In genomic region chr12:64621257-64621942, GRCh38 we compare ENCODE assay signal across 9 cellular contexts. TPM values are rescaled to one million over a fixed set of nuclear protein-coding genes. Genes with fewer than 3 reads are reported as not detected.
A peak's percentile ranks its signal among the peaks of the same experiment; 100 is the strongest.
DNase-seq lines count a peak whose midpoint lies in the region; ATAC-seq and TF ChIP-seq lines count a peak whose summit lies in the region.
"Had no signal": no experiment of that assay in that cellular context is flagged by ENCODE, and none has a peak within 500 bp of the region (broad histone marks: within the 10 kb centered on the region; RNA-seq: fewer than 3 reads in every experiment).

No MANE protein-coding gene starts in this region.

- no peak overlapping the region for H3K4me3 ChIP-seq in Peyer's patch
- H3K4me3 ChIP-seq in naive thymus-derived CD4-positive, alpha-beta T cell (ENCODE audit: low read length), result no peak overlapping the region

- peaks cover 0 to 29% (median 15%) of the 10 kb centered on the region in 4 donors for H3K4me1 ChIP-seq in Peyer's patch
- peaks cover 35 to 44% of the 10 kb centered on the region in 2 donors for H3K4me1 ChIP-seq in naive thymus-derived CD4-positive, alpha-beta T cell (ENCODE audit: control insufficient read depth in 2 of 2, insufficient read depth in 2 of 2, low read length in 2 of 2)

- TF ChIP-seq CTCF in Peyer's patch (IDR thresholded peaks at IDR 0.05), result no peak

- no peaks in the 10 kb centered on the region for H3K27me3 Mint-ChIP-seq in naive thymus-derived CD4-positive, alpha-beta T cell

- peak overlapping the region in 5 of 9 donors; percentile 41 to 81 (median 43) for H3K27ac Mint-ChIP-seq in naive thymus-derived CD4-positive, alpha-beta T cell
- no peak overlapping the region for H3K27ac Mint-ChIP-seq in stimulated activated effector memory CD8-positive, alpha-beta T cell treated with anti-CD3 and anti-CD28 coated beads, Interleukin-12 subunit alpha, Interleukin-12 subunit beta, amount 100 ng/mL, for 72 hours

- H3K27ac ChIP-seq in Peyer's patch, result peak overlapping the region in 3 of 4 donors; percentile 51 to 82 (median 79)
- no peak overlapping the region for H3K27ac ChIP-seq in naive thymus-derived CD4-positive, alpha-beta T cell (ENCODE audit: low read depth, low read length)
- H3K27ac ChIP-seq: 22Rv1 had no signal

- DNase-seq in SIG-M5 treated with dmso at 0.1 percent for 504 hours (lab: John Stamatoyannopoulos, UW; ENCODE audit: unreplicated experiment) (peak; percentile 84), SIG-M5 (lab: John Stamatoyannopoulos, UW) (no peak), Peyer's patch (no peak), cerebellar nuclear complex (lab: John Stamatoyannopoulos, UW) (no peak), UCSD-AML1 (lab: John Stamatoyannopoulos, UW; ENCODE audit: unreplicated experiment) (no peak)
- no peak for DNase-seq in naive thymus-derived CD4-positive, alpha-beta T cell
- no peak for DNase-seq in stimulated activated effector memory CD8-positive, alpha-beta T cell treated with anti-CD3 and anti-CD28 coated beads, Interleukin-12 subunit alpha, Interleukin-12 subunit beta, amount 100 ng/mL, for 72 hours (ENCODE audit: low spot score in 2 of 2)

- ATAC-seq in HG02840 (IDR thresholded peaks at IDR 0.05; ENCODE audit: low FRiP score, unreplicated experiment), result peak; percentile 72
- peak; percentile 53 for ATAC-seq in naive thymus-derived CD4-positive, alpha-beta T cell
- no peak for ATAC-seq in stimulated activated effector memory CD8-positive, alpha-beta T cell treated with anti-CD3 and anti-CD28 coated beads, Interleukin-12 subunit alpha, Interleukin-12 subunit beta, amount 100 ng/mL, for 72 hours

- H3K4me3 Mint-ChIP-seq in naive thymus-derived CD4-positive, alpha-beta T cell, result peak overlapping the region in 7 of 10 donors; percentile 13 to 88 (median 32)
- H3K4me3 Mint-ChIP-seq in stimulated activated effector memory CD8-positive, alpha-beta T cell treated with anti-CD3 and anti-CD28 coated beads, Interleukin-12 subunit alpha, Interleukin-12 subunit beta, amount 100 ng/mL, for 72 hours, result no peak overlapping the region

- no peaks in the 10 kb centered on the region for H3K9me3 ChIP-seq in Peyer's patch
- no peaks in the 10 kb centered on the region for H3K9me3 ChIP-seq in naive thymus-derived CD4-positive, alpha-beta T cell (ENCODE audit: control insufficient read depth in 2 of 3, low read length in 3 of 3)

- H3K36me3 ChIP-seq in Peyer's patch, result no peaks in the 10 kb centered on the region
- peaks cover 0 to 1% (median 0%) of the 10 kb centered on the region in 3 experiments for H3K36me3 ChIP-seq in naive thymus-derived CD4-positive, alpha-beta T cell (ENCODE audit: control insufficient read depth in 2 of 3, insufficient read depth in 3 of 3, low read length in 3 of 3)

- CTCF ChIA-PET in naive thymus-derived CD4-positive, alpha-beta T cell (lab: Charles Lee), result interaction anchor here (1.0 kb wide), 1 partner anchor 23 kb away, joined by 3 read pairs; no protein-coding TSS in a partner anchor

- no peaks in the 10 kb centered on the region for H3K27me3 ChIP-seq in Peyer's patch
- no peaks in the 10 kb centered on the region for H3K27me3 ChIP-seq in naive thymus-derived CD4-positive, alpha-beta T cell (ENCODE audit: control insufficient read depth in 2 of 2, insufficient read depth in 2 of 2, low read length in 2 of 2)

- peaks cover 40 to 92% (median 80%) of the 10 kb centered on the region in 7 donors for H3K4me1 Mint-ChIP-seq in naive thymus-derived CD4-positive, alpha-beta T cell
- peaks cover 31% of the 10 kb centered on the region for H3K4me1 Mint-ChIP-seq in stimulated activated effector memory CD8-positive, alpha-beta T cell treated with anti-CD3 and anti-CD28 coated beads, Interleukin-12 subunit alpha, Interleukin-12 subunit beta, amount 100 ng/mL, for 72 hours

- POLR2A ChIA-PET in naive thymus-derived CD4-positive, alpha-beta T cell (lab: Charles Lee), result interaction anchor here (0.5 to 37.8 kb wide), 3 partner anchors 9 to 119 kb away, joined by 3 to 900 read pairs (median 4); no protein-coding TSS in a partner anchor

- intact Hi-C loops in naive thymus-derived CD4-positive, alpha-beta T cell (cut with micrococcal nuclease), result no loop called here

- H3K36me3 Mint-ChIP-seq in naive thymus-derived CD4-positive, alpha-beta T cell, result peaks cover 0 to 26% (median 5%) of the 10 kb centered on the region in 5 donors
- no peaks in the 10 kb centered on the region for H3K36me3 Mint-ChIP-seq in stimulated activated effector memory CD8-positive, alpha-beta T cell treated with anti-CD3 and anti-CD28 coated beads, Interleukin-12 subunit alpha, Interleukin-12 subunit beta, amount 100 ng/mL, for 72 hours

- H3K9me3 Mint-ChIP-seq in naive thymus-derived CD4-positive, alpha-beta T cell, result no peaks in the 10 kb centered on the region
- no peaks in the 10 kb centered on the region for H3K9me3 Mint-ChIP-seq in stimulated activated effector memory CD8-positive, alpha-beta T cell treated with anti-CD3 and anti-CD28 coated beads, Interleukin-12 subunit alpha, Interleukin-12 subunit beta, amount 100 ng/mL, for 72 hours

- no peak for TF ChIP-seq POLR2A in Peyer's patch (IDR thresholded peaks at IDR 0.05)

RNA-seq across cellular contexts. Expression of gene RASSF3, which starts 11.1 kb away (rescaled TPM):
- total RNA-seq in Peyer's patch, result 10 to 100 TPM; 14.3 to 60.2 (median 27.2) TPM
- total RNA-seq in naive thymus-derived CD4-positive, alpha-beta T cell, result 100 to 1,000 TPM in 4 of 5 experiments, 10 to 100 TPM in 1; 79.0 to 200 (median 107) TPM
- 1 to 10 TPM; 4.4 to 5.5 TPM for polyA plus RNA-seq in naive thymus-derived CD4-positive, alpha-beta T cell
